Comparison of ENCODE assay signal across 8 cellular contexts in the genomic region with DNA sequence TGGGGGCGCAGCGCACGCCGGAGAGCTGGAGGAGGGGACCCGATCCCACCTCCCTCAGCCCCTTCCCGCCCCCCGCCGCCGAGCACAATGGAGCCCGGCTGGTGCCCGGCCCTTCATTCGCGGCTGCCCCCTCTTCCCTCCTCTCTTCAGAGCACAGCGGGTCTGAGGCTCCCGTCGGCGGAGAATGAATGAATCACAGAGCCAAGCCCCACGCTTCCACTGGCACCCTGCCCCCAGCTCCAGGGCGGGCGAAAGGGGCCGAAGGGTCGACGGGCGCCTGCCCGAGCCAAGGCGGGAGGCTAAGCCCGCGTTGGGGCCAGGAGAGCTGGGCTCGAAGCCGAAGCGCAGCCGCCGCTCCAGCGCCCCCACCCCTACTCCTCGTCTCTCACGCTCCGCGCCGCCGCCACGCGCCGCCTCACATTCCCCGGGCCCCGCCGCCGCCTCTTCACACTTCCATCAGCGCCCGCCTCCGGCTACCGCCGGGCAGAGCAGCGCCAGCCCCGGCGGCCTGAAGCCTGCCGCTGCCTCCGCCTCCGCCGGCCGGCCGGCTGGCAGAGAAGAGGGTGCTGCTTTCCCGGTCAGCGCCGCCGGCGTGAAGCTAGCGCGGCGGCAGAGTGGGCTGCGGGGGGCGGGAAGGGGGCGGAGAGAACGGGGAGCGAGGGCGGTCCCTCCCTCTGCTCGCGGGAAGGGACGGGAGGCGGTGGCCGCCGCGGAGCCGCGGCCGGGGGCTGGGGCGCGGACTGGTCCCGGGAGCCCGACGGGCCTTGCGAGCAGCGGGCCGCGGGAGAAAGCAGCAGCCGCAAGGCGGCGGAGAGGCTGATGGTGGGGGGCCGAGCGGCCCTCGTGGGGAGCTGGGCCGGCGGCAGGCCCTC.
A peak's percentile ranks its signal among the peaks of the same experiment; 100 is the strongest.
DNase-seq lines count a peak whose midpoint lies in the region; ATAC-seq and TF ChIP-seq lines count a peak whose summit lies in the region.

TSS of gene HOMER1 (minus strand) at position 616 of the 872 bp plus-strand sequence. CDS start 1,360 bp downstream, outside the sequence.

- DNase-seq in NCI-H2171 (lab: John Stamatoyannopoulos, UW) (peak; percentile 14), cerebellar cortex (ENCODE audit: low spot score) (peak; percentile 73), kidney glomerular epithelial cell (lab: John Stamatoyannopoulos, UW) (peak; percentile 83)
- DNase-seq in activated CD4-positive, alpha-beta T cell treated with anti-CD3 and anti-CD28 coated beads for 1 hour, result peak; percentile 61
- peak; percentile 35 to 66 (median 58) for DNase-seq in stimulated activated CD4-positive, alpha-beta T cell treated with anti-CD3 and anti-CD28 coated beads, Interleukin-1b, Interleukin-23, amount 100 ng/mL, for 24 hours (ENCODE audit: low read depth in 4 of 4, low spot score in 1 of 4)

- TF ChIP-seq POLR2A in GM18505 (IDR thresholded peaks at IDR 0.05; ENCODE audit: borderline replicate concordance, extremely low read depth, insufficient read depth, insufficient read length), result no peak

- peak; percentile 53 for ATAC-seq in GM18505 (IDR thresholded peaks at IDR 0.05; ENCODE audit: unreplicated experiment)
- ATAC-seq in HG02981 (IDR thresholded peaks at IDR 0.05; ENCODE audit: unreplicated experiment), result peak; percentile 50

- peak within 1 kb of the TSS; percentile 83 for H3K27ac ChIP-seq in 22Rv1

- peak; percentile 25; the same call in 1 of the 2 replicates for TF ChIP-seq CTCF in 22Rv1 (IDR thresholded peaks at IDR 0.05)

Comparison
In these comparisons a context has a peak if more than half of its experiments do, and no peak if none do; other contexts are left out.
1. Peak in every context shown above with its lines: DNase-seq, ATAC-seq and H3K27ac ChIP-seq.
2. DNase-seq: peak in every context shown above with its lines; median percentile 83 in kidney glomerular epithelial cell; 73 in cerebellar cortex; 61 in activated CD4-positive, alpha-beta T cell treated with anti-CD3 and anti-CD28 coated beads for 1 hour; 58 in stimulated activated CD4-positive, alpha-beta T cell treated with anti-CD3 and anti-CD28 coated beads, Interleukin-1b, Interleukin-23, amount 100 ng/mL, for 24 hours; 14 in NCI-H2171.